Comparison of ENCODE assay signal across 18 cellular contexts in genomic region chr7:71244023-71244422, GRCh38.
DNase-seq lines count a peak whose midpoint lies in the region; ATAC-seq and TF ChIP-seq lines count a peak whose summit lies in the region.
"Had no signal": no experiment of that assay in that cellular context is flagged by ENCODE, and none has a peak within 500 bp of the region (broad histone marks: within the 10 kb centered on the region; RNA-seq: fewer than 3 reads in every experiment).

No MANE protein-coding gene starts in this region.

- H3K18ac ChIP-seq in mesendoderm (ENCODE audit: low read length), result no peak overlapping the region

- TF ChIP-seq POLR2A in esophagus muscularis mucosa (IDR thresholded peaks at IDR 0.05; ENCODE audit: low read depth) (no peak), breast epithelium (IDR thresholded peaks at IDR 0.05) (no peak)

- H3K4me3 ChIP-seq in esophagus muscularis mucosa, result no peak overlapping the region
- no peak overlapping the region for H3K4me3 ChIP-seq in mesendoderm (ENCODE audit: low read length)
- H3K4me3 ChIP-seq in upper lobe of right lung, result no peak overlapping the region
- H3K4me3 ChIP-seq in breast epithelium, result no peak overlapping the region
- H3K4me3 ChIP-seq: GM12878 had no signal

- ATAC-seq in upper lobe of right lung (peak; percentile 41), GM19351 (IDR thresholded peaks at IDR 0.05; ENCODE audit: unreplicated experiment) (no peak)
- no peak for ATAC-seq in naive thymus-derived CD8-positive, alpha-beta T cell
- ATAC-seq: GM12878 had no signal

- no peak overlapping the region for H3K27ac Mint-ChIP-seq in naive thymus-derived CD8-positive, alpha-beta T cell
- H3K27ac Mint-ChIP-seq: B cell; CD4-positive, CD25-positive, alpha-beta regulatory T cell had no signal

- H3K9ac ChIP-seq in mesendoderm (ENCODE audit: low read length), result no peak overlapping the region

- peaks cover 17% of the 10 kb centered on the region for H3K79me1 ChIP-seq in mesendoderm (ENCODE audit: low read length)

- H3K27me3 ChIP-seq in esophagus muscularis mucosa (no peaks in the 10 kb centered on the region), mesendoderm (ENCODE audit: insufficient read depth, low read length, poor library complexity) (no peaks in the 10 kb centered on the region), upper lobe of right lung (no peaks in the 10 kb centered on the region), breast epithelium (no peaks in the 10 kb centered on the region)

- H3K9me3 Mint-ChIP-seq in naive thymus-derived CD8-positive, alpha-beta T cell, result peaks cover 0 to 43% (median 23%) of the 10 kb centered on the region in 9 donors

- no peak overlapping the region for H3K4me2 ChIP-seq in mesendoderm (ENCODE audit: low read length)

- peaks cover 21% of the 10 kb centered on the region for H3K79me2 ChIP-seq in mesendoderm (ENCODE audit: control insufficient read depth, insufficient read depth, low read length)

- POLR2A ChIA-PET in naive thymus-derived CD8-positive, alpha-beta T cell (lab: Charles Lee), result no interaction called here

- 47% methylated on average over 5 of the region's 5 CpGs for WGBS in esophagus muscularis mucosa
- WGBS in mesendoderm (ENCODE audit: extremely low coverage, insufficient coverage, low lambda C conversion rate), result no CpG with 5 or more reads among the region's 5 CpGs

- no peak overlapping the region for H2BK5ac ChIP-seq in mesendoderm (ENCODE audit: low read length)

- H3K27me3 Mint-ChIP-seq in naive thymus-derived CD8-positive, alpha-beta T cell, result no peaks in the 10 kb centered on the region
- H3K27me3 Mint-ChIP-seq: B cell; CD4-positive, CD25-positive, alpha-beta regulatory T cell had no signal

- H3K56ac ChIP-seq in mesendoderm (ENCODE audit: low read length), result peak overlapping the region; percentile 35

- TF ChIP-seq CTCF in esophagus muscularis mucosa (IDR thresholded peaks at IDR 0.05), result no peak
- no peak for TF ChIP-seq CTCF in upper lobe of right lung (IDR thresholded peaks at IDR 0.05)
- no peak for TF ChIP-seq CTCF in breast epithelium (IDR thresholded peaks at IDR 0.05)

- H3K9me3 ChIP-seq in esophagus muscularis mucosa, result no peaks in the 10 kb centered on the region
- no peaks in the 10 kb centered on the region for H3K9me3 ChIP-seq in upper lobe of right lung
- H3K9me3 ChIP-seq in breast epithelium, result peaks cover 0 to 4% of the 10 kb centered on the region in 2 donors

- intact Hi-C loops in esophagus muscularis mucosa (cut with DNase I), result loop anchor here (10.0 kb wide), 1 partner anchor 61 kb away; no protein-coding TSS in a partner anchor
- intact Hi-C loops in upper lobe of right lung (cut with DNase I), result no loop called here
- intact Hi-C loops in breast epithelium (cut with DNase I; ENCODE audit: low total_unique reads), result no loop called here

- peaks cover 0 to 6% (median 0%) of the 10 kb centered on the region in 3 donors for H3K36me3 Mint-ChIP-seq in naive thymus-derived CD8-positive, alpha-beta T cell
- H3K36me3 Mint-ChIP-seq: CD4-positive, CD25-positive, alpha-beta regulatory T cell had no signal

- no peak overlapping the region for H4K5ac ChIP-seq in mesendoderm (ENCODE audit: low read length)

- H3K36me3 ChIP-seq in esophagus muscularis mucosa (no peaks in the 10 kb centered on the region), mesendoderm (ENCODE audit: control insufficient read depth, insufficient read depth, low read length) (no peaks in the 10 kb centered on the region), upper lobe of right lung (no peaks in the 10 kb centered on the region), breast epithelium (no peaks in the 10 kb centered on the region)

- peak overlapping the region; percentile 9 for H2AK5ac ChIP-seq in mesendoderm (ENCODE audit: low read length)

- no peaks in the 10 kb centered on the region for H3K4me1 Mint-ChIP-seq in naive thymus-derived CD8-positive, alpha-beta T cell
- H3K4me1 Mint-ChIP-seq: B cell; CD4-positive, CD25-positive, alpha-beta regulatory T cell had no signal

- no peak overlapping the region for H2BK15ac ChIP-seq in mesendoderm (replicated peaks; ENCODE audit: low read depth)

- no peak overlapping the region for H2BK120ac ChIP-seq in mesendoderm (ENCODE audit: low read depth, low read length)

- no peak overlapping the region for H3K4me3 Mint-ChIP-seq in naive thymus-derived CD8-positive, alpha-beta T cell
- H3K4me3 Mint-ChIP-seq: B cell; CD4-positive, CD25-positive, alpha-beta regulatory T cell had no signal

- no peak for TF ChIP-seq EP300 in esophagus muscularis mucosa (IDR thresholded peaks at IDR 0.05)

- H3K4ac ChIP-seq in mesendoderm (ENCODE audit: low read depth, low read length), result no peak overlapping the region

- DNase-seq in DMS 273 (lab: John Stamatoyannopoulos, UW; ENCODE audit: unreplicated experiment) (peak; percentile 74), DMS 273 treated with DMSO at 0.1 percent for 48 hours (lab: John Stamatoyannopoulos, UW) (no peak), esophagus muscularis mucosa (ENCODE audit: extremely low spot score) (no peak), mesendoderm (peak; percentile 78), upper lobe of right lung (no peak), breast epithelium (ENCODE audit: low spot score in 2 of 2) (no peak)
- DNase-seq in naive thymus-derived CD8-positive, alpha-beta T cell, result no peak
- DNase-seq: CD4-positive, CD25-positive, alpha-beta regulatory T cell; DMS79 treated with DMSO at 0.1 percent for 48 hours; GDM1; GOT3; MV-4-11; NCI-H1417; NCI-H187 treated with DMSO at 0.1 percent for 48 hours had no signal

- H4K8ac ChIP-seq in mesendoderm (ENCODE audit: low read depth, low read length), result no peak overlapping the region

- H3K27ac ChIP-seq in esophagus muscularis mucosa (replicated peaks in 1 of 4) (peak overlapping the region in 3 of 4 donors; percentile 23 to 61 (median 48)), mesendoderm (ENCODE audit: low read depth, low read length) (no peak overlapping the region), upper lobe of right lung (no peak overlapping the region), breast epithelium (no peak overlapping the region)
- H3K27ac ChIP-seq: 22Rv1 had no signal

- H3K4me1 ChIP-seq in esophagus muscularis mucosa (peaks cover 9 to 40% (median 35%) of the 10 kb centered on the region in 4 donors), mesendoderm (ENCODE audit: control insufficient read depth, low read depth, low read length) (peaks cover 6% of the 10 kb centered on the region), upper lobe of right lung (no peaks in the 10 kb centered on the region), breast epithelium (no peaks in the 10 kb centered on the region)

- no peak overlapping the region for H3K23ac ChIP-seq in mesendoderm (ENCODE audit: low read length)

Comparison
In these comparisons a context has a peak if more than half of its experiments do, and no peak if none do; other contexts are left out.
1. DNase-seq: peak in DMS 273 (single experiment) and mesendoderm (single experiment); none in DMS 273 treated with DMSO at 0.1 percent for 48 hours (single experiment), esophagus muscularis mucosa (single experiment), upper lobe of right lung (single experiment), breast epithelium (0 of 2) and naive thymus-derived CD8-positive, alpha-beta T cell (0 of 10).
2. H3K27ac ChIP-seq: peak in esophagus muscularis mucosa (3 of 4); none in mesendoderm (single experiment), upper lobe of right lung (single experiment) and breast epithelium (0 of 2).